9 cellular contexts compared by ENCODE assay signal in the genomic region with DNA sequence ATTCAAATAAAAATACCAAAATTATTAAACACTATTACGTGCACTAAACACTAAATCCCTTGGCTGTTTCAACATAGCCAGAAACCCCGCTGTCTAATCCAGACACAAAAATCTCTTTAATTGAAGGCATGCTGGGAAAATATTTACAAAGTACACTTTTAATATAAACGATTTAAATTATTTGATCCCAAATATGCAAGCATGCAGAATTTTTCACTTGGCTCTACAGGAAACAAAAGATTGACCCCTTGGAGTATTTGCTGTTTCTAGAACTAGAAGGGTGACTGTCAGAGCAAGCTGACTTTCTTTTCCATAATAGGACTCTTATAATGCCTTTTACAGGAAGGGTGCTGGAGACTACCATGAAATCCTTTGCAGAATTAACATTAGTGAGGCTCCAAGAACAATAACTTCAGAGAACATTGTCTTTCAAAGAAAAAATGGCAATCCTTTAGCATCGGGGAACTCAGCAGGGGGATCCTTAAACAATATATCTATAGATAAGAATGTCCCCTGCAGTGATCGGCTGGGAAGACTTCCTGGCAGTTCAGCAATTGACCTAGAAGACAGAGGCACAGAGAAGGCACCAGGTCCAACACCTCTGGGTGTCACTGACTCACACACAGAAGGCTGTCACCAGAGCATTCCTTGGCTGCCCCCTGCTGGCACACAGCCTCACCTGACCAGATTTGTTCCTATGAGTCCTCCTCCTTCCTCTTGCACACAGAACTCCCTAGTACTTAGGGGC. TPM values are rescaled to one million over a fixed set of nuclear protein-coding genes. Genes with fewer than 3 reads are reported as not detected.
DNase-seq lines count a peak whose midpoint lies in the region; ATAC-seq and TF ChIP-seq lines count a peak whose summit lies in the region.
"Had no signal": no experiment of that assay in that cellular context is flagged by ENCODE, and none has a peak within 500 bp of the region (broad histone marks: within the 10 kb centered on the region; RNA-seq: fewer than 3 reads in every experiment).

No MANE protein-coding gene starts in this region.

- H3K36me3 Mint-ChIP-seq in nephron (ENCODE audit: low read depth) = peaks cover 68% of the 10 kb centered on the region

- H3K27ac Mint-ChIP-seq in nephron = peak overlapping the region in 1 of 3 experiments; percentile 57
- H3K27ac Mint-ChIP-seq: activated naive CD8-positive, alpha-beta T cell had no signal

- peak; percentile 38 to 68 (median 56) for TF ChIP-seq CTCF in nephron (IDR thresholded peaks at IDR 0.05; ENCODE audit: unreplicated experiment in 3 of 3)

- peak; percentile 97 for ATAC-seq in GM19035 (IDR thresholded peaks at IDR 0.05; ENCODE audit: unreplicated experiment)
- peak; percentile 90 for ATAC-seq in HG03196 (IDR thresholded peaks at IDR 0.05; ENCODE audit: unreplicated experiment)
- ATAC-seq in esophagus mucosa = peak; percentile 90

- H3K9me3 Mint-ChIP-seq in nephron = no peaks in the 10 kb centered on the region

- H3K4me1 Mint-ChIP-seq in nephron = no peaks in the 10 kb centered on the region

- peak; percentile 59 for DNase-seq in CD1c-positive myeloid dendritic cell (ENCODE audit: extremely low spot score)
- DNase-seq in NCI-H460 (ENCODE audit: extremely low read depth, low read depth) = peak; percentile 76
- DNase-seq in activated CD8-positive, alpha-beta memory T cell treated with anti-CD3 and anti-CD28 coated beads for 24 hours = peak; percentile 87
- peak; percentile 23 for DNase-seq in stromal cell of bone marrow (ENCODE audit: low read depth)

- no peak overlapping the region for H3K4me3 Mint-ChIP-seq in nephron
- H3K4me3 Mint-ChIP-seq: activated naive CD8-positive, alpha-beta T cell had no signal

- H3K27me3 Mint-ChIP-seq in nephron (ENCODE audit: low read depth) = no peaks in the 10 kb centered on the region
- H3K27me3 Mint-ChIP-seq: activated naive CD8-positive, alpha-beta T cell had no signal

RNA-seq across cellular contexts. Expression of a gene that starts 55.8 kb away (rescaled TPM):
- not detected in 2 replicates for total RNA-seq in NCI-H460 (2014; rRNA removed; shearing (Covaris generic))
- not detected in 2 replicates for polyA plus RNA-seq in NCI-H460 (2014; cell fraction: nucleus; rRNA removed)
- total RNA-seq in esophagus mucosa = not detected

Comparison
In these comparisons a context has a peak if more than half of its experiments do, and no peak if none do; other contexts are left out.
1. Peak in every context shown above with its lines: DNase-seq and ATAC-seq.
2. DNase-seq: peak in every context shown above with its lines; median percentile 87 in activated CD8-positive, alpha-beta memory T cell treated with anti-CD3 and anti-CD28 coated beads for 24 hours; 76 in NCI-H460; 59 in CD1c-positive myeloid dendritic cell; 23 in stromal cell of bone marrow.